Comparison of ENCODE assay signal across 8 cellular contexts in genomic region chr17:43359469-43360105, GRCh38. TPM values are rescaled to one million over a fixed set of nuclear protein-coding genes. Genes with fewer than 3 reads are reported as not detected.
DNase-seq lines count a peak whose midpoint lies in the region; ATAC-seq and TF ChIP-seq lines count a peak whose summit lies in the region.

No MANE protein-coding gene starts in this region.

- intact Hi-C loops in body of pancreas (cut with DNase I) = no loop called here

- H3K27ac ChIP-seq in 22Rv1 = peak overlapping the region; percentile 93
- peak overlapping the region; percentile 100 for H3K27ac ChIP-seq in HL-60 (replicated peaks)
- H3K27ac ChIP-seq in body of pancreas = peak overlapping the region; percentile 87 to 94 (median 93)
- peak overlapping the region; percentile 84 for H3K27ac ChIP-seq in muscle layer of colon (ENCODE audit: low read depth, low read length)

- H3K27me3 ChIP-seq in HL-60 (ENCODE audit: insufficient read depth, poor library complexity, severe bottlenecking) = no peaks in the 10 kb centered on the region
- H3K27me3 ChIP-seq in body of pancreas = no peaks in the 10 kb centered on the region
- no peaks in the 10 kb centered on the region for H3K27me3 ChIP-seq in muscle layer of colon (ENCODE audit: control insufficient read depth in 1 of 2, insufficient read depth in 2 of 2, low read length in 2 of 2)

- H3K9me3 ChIP-seq in body of pancreas (no peaks in the 10 kb centered on the region), muscle layer of colon (ENCODE audit: low read length) (no peaks in the 10 kb centered on the region)

- H3K36me3 ChIP-seq in body of pancreas (replicated peaks in 1 of 2; ENCODE audit: insufficient read depth in 1 of 2, low read depth in 2 of 2) (no peaks in the 10 kb centered on the region), muscle layer of colon (ENCODE audit: insufficient read depth, low read length) (no peaks in the 10 kb centered on the region)

- H3K4me3 ChIP-seq in HL-60 (replicated peaks; ENCODE audit: insufficient read depth, low read length) = peak overlapping the region; percentile 53
- H3K4me3 ChIP-seq in body of pancreas = no peak overlapping the region
- H3K4me3 ChIP-seq in muscle layer of colon (ENCODE audit: low read depth in 1 of 2, low read length in 2 of 2) = no peak overlapping the region

- DNase-seq in HL-60 (ENCODE audit: low read depth in 1 of 2, low spot score in 1 of 2) (no peak), body of pancreas (no peak), NCI-H1436 treated with DMSO at 0.1 percent for 48 hours (lab: John Stamatoyannopoulos, UW) (no peak), T-helper 9 cell (no peak)

- TF ChIP-seq POLR2A in body of pancreas (IDR thresholded peaks at IDR 0.05) = no peak

- peaks cover 16% of the 10 kb centered on the region for H3K4me1 ChIP-seq in body of pancreas
- peaks cover 9% of the 10 kb centered on the region for H3K4me1 ChIP-seq in muscle layer of colon (ENCODE audit: insufficient read depth, low read length)

- H3K9ac ChIP-seq in muscle layer of colon (ENCODE audit: low read length) = peak overlapping the region; percentile 70

- ATAC-seq in body of pancreas = no peak
- ATAC-seq in GM19395 (IDR thresholded peaks at IDR 0.05; ENCODE audit: unreplicated experiment) = no peak
- ATAC-seq in HG02678 (IDR thresholded peaks at IDR 0.05; ENCODE audit: unreplicated experiment) = no peak

- TF ChIP-seq CTCF in 22Rv1 (IDR thresholded peaks at IDR 0.05) = no peak
- no peak for TF ChIP-seq CTCF in HL-60 (IDR thresholded peaks at IDR 0.05; ENCODE audit: insufficient read depth, low read length)
- TF ChIP-seq CTCF in body of pancreas (IDR thresholded peaks at IDR 0.05) = no peak

- WGBS in body of pancreas, 2 donors = 56 to 60% methylated on average over 17 of the region's 17 CpGs

RNA-seq across cellular contexts. Expression of gene ARL4D, which starts 39.2 kb away (rescaled TPM):
- 1 to 10 TPM; 2.1 to 4.6 TPM for total RNA-seq in body of pancreas
